In genomic region chr14:25267186-25267585, GRCh38 we compare ENCODE assay signal across 34 cellular contexts.
"Had no signal": no experiment of that assay in that cellular context is flagged by ENCODE, and none has a peak within 500 bp of the region (broad histone marks: within the 10 kb centered on the region; RNA-seq: fewer than 3 reads in every experiment).

No MANE protein-coding gene starts in this region.

- H3K27ac ChIP-seq: KMS-11 had no signal

- H3K9me3 ChIP-seq: MG63 had no signal

- DNase-seq: Karpas-422, Kasumi-1, MG63, MM.1S, MV-4-11, NCI-H1048, NCI-H1092, NCI-H1092 treated with DMSO at 0.1 percent for 48 hours, NCI-H1105, NCI-H1105 treated with DMSO at 0.1 percent for 48 hours, NCI-H1417, NCI-H1417 treated with DMSO at 0.1 percent for 48 hours, NCI-H1436, NCI-H146, NCI-H1694, NCI-H1694 treated with DMSO at 0.1 percent for 48 hours, NCI-H187, NCI-H187 treated with DMSO at 0.1 percent for 48 hours, NCI-H1930, NCI-H2029, NCI-H2029 treated with DMSO at 0.1 percent for 48 hours, NCI-H2081, NCI-H2081 treated with DMSO at 0.1 percent for 48 hours, NCI-H2107, NCI-H2171, NCI-H2171 treated with DMSO at 0.1 percent for 48 hours, NCI-H2227 treated with DMSO at 0.1 percent for 48 hours, NCI-H226, NCI-H345, NCI-H446, NCI-H446 treated with DMSO at 0.1 percent for 48 hours, NCI-H510A, NCI-H510A treated with DMSO at 0.1 percent for 48 hours had no signal

- H3K4me3 ChIP-seq: MG63 had no signal

- H3K27me3 ChIP-seq: MG63 had no signal

- H3K4me2 ChIP-seq: KMS-11 had no signal

- H3K36me3 ChIP-seq: MG63 had no signal

- H3K9ac ChIP-seq: KMS-11 had no signal
